30 cellular contexts compared by ENCODE assay signal in genomic region chr18:62374410-62374965, GRCh38.
"Had no signal": no experiment of that assay in that cellular context is flagged by ENCODE, and none has a peak within 500 bp of the region (broad histone marks: within the 10 kb centered on the region; RNA-seq: fewer than 3 reads in every experiment).

No MANE protein-coding gene starts in this region.

- H3K4me1 ChIP-seq: adrenal gland, body of pancreas, esophagus squamous epithelium, testis had no signal

- H3K27ac ChIP-seq: adrenal gland, body of pancreas, epithelial cell of prostate, esophagus squamous epithelium, neutrophil, ovary, skin epidermis, testis, WERI-Rb-1 had no signal

- H3K4me3 ChIP-seq: adrenal gland, body of pancreas, esophagus squamous epithelium, ovary, skin epidermis, testis had no signal

- H3K36me3 ChIP-seq: adrenal gland, esophagus squamous epithelium, neutrophil, ovary, WERI-Rb-1 had no signal

- DNase-seq: activated CD4-positive, alpha-beta memory T cell treated with anti-CD3 and anti-CD28 coated beads for 36 hours; activated CD4-positive, alpha-beta T cell treated with anti-CD3 and anti-CD28 coated beads, Interleukin-2, amount 10 ng/mL, durations not matched to agents 24 days and 14 days; activated CD4-positive, CD25-positive, alpha-beta regulatory T cell treated with anti-CD3 and anti-CD28 coated beads, Interleukin-2, amount 50 U/mL, for 72 hours; activated CD8-positive, alpha-beta memory T cell treated with anti-CD3 and anti-CD28 coated beads, Interleukin-2, amount 50 U/mL, for 4 hours; activated effector memory CD4-positive, alpha-beta T cell treated with anti-CD3 and anti-CD28 coated beads, Interleukin-2, amount 50 U/mL, for 16 hours; activated naive CD4-positive, alpha-beta T cell treated with anti-CD3 and anti-CD28 coated beads for 36 hours; activated naive CD8-positive, alpha-beta T cell treated with anti-CD3 and anti-CD28 coated beads for 36 hours; activated T-cell treated with anti-CD3 and anti-CD28 coated beads, Interleukin-2, amount 50 U/mL, for 1 hour; adrenal gland; aorta; body of pancreas; caudate nucleus; endodermal cell; esophagus squamous epithelium; foreskin melanocyte; left colon; mammary epithelial cell; ovary; stimulated activated CD4-positive, alpha-beta T cell treated with anti-CD3 and anti-CD28 coated beads, Interleukin-12 subunit alpha, Interleukin-12 subunit beta, amount 100 ng/mL, for 4 hours; stimulated activated CD4-positive, alpha-beta T cell treated with anti-CD3 and anti-CD28 coated beads, Interleukin-4, amount 100 ng/mL, for 1 hour; stimulated activated naive CD8-positive, alpha-beta T cell treated with anti-CD3 and anti-CD28 coated beads, Interleukin-15, Interleukin-2, amounts not matched to agents 100 U/mL and 50 U/mL, for 24 hours; testis; trophoblast cell; WERI-Rb-1 had no signal

- FAIRE-seq: keratinocyte, TTC549, urothelium cell line had no signal

- H3K9me3 ChIP-seq: adrenal gland, body of pancreas, esophagus squamous epithelium, neutrophil, ovary, testis had no signal

- H3K27me3 ChIP-seq: adrenal gland, body of pancreas, esophagus squamous epithelium, neutrophil, ovary, testis had no signal
